1 cellular context compared by ENCODE assay signal in the genomic region with DNA sequence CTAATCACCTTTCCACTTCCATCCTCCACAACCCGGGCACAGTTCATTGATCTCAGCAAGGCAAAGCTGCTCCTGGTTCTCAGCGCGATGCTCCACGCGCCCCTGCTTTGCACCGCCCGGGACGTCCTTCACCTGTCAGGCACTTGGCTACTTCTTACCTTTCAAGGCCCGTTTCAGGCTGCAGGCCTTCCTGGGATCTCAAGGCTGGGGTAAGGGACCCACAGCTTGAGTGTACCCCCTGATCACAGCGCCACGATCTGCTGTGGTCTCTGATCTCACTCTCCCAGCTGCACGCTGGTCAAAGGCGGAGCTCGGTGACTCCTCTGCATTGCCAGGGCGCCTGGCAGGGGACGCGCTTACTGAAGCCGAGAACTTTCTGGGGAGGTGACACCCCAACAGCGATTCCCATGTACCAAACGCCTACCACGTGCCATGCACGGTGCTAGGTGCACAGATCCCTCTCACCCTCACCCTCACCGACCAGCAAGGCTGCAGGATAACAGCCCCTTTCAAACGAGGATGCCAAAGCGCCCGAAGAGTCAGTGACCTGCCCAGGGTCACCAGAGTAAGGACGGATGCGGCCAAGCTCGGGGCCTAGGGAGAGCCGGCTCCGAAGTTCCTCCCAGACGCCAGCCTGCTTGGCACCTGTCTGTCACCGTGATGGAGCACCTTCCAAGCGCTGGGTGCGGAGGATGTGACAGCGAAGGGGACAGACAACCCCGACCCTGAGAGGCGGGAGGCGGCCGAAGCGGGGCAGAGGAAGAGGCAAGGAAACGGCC.
TF ChIP-seq lines count a peak whose summit lies in the region.

No MANE protein-coding gene starts in this region.

TF ChIP-seq in HepG2, 621 proteins besides CTCF, POLR2A, EP300 and RAD21 (continued from another document and continues in another):
- TF ChIP-seq, protein P1, sequence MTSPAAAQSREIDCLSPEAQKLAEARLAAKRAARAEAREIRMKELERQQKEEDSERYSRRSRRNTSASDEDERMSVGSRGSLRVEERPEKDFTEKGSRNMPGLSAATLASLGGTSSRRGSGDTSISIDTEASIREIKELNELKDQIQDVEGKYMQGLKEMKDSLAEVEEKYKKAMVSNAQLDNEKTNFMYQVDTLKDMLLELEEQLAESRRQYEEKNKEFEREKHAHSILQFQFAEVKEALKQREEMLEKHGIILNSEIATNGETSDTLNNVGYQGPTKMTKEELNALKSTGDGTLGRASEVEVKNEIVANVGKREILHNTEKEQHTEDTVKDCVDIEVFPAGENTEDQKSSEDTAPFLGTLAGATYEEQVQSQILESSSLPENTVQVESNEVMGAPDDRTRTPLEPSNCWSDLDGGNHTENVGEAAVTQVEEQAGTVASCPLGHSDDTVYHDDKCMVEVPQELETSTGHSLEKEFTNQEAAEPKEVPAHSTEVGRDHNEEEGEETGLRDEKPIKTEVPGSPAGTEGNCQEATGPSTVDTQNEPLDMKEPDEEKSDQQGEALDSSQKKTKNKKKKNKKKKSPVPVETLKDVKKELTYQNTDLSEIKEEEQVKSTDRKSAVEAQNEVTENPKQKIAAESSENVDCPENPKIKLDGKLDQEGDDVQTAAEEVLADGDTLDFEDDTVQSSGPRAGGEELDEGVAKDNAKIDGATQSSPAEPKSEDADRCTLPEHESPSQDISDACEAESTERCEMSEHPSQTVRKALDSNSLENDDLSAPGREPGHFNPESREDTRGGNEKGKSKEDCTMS (CRISPR knock-in tag; conservative IDR thresholded peaks at IDR 0.05), result no peak
- no peak for TF ChIP-seq ZNF703 (CRISPR knock-in tag; IDR thresholded peaks at IDR 0.05; ENCODE audit: borderline replicate concordance)
- no peak for TF ChIP-seq NCOA2 (CRISPR knock-in tag; IDR thresholded peaks at IDR 0.05)
- peak; percentile 83; the same call in 1 of the 2 replicates for TF ChIP-seq AHR (CRISPR knock-in tag; IDR thresholded peaks at IDR 0.05)
- TF ChIP-seq CEBPB (IDR thresholded peaks at IDR 0.05; ENCODE audit: borderline replicate concordance, low read depth, low read length), result no peak
- TF ChIP-seq ZNF280B (CRISPR knock-in tag; IDR thresholded peaks at IDR 0.05; ENCODE audit: borderline replicate concordance), result peak; percentile 92
- TF ChIP-seq ZNF790 (CRISPR knock-in tag; IDR thresholded peaks at IDR 0.05; ENCODE audit: borderline replicate concordance), result 0 out of 2 replicates have a peak, but pooled peaks have one; percentile 74
- no peak for TF ChIP-seq ZNF562 (CRISPR knock-in tag; IDR thresholded peaks at IDR 0.05; ENCODE audit: borderline replicate concordance)
- peak; percentile 67 for TF ChIP-seq SALL1 (CRISPR knock-in tag; IDR thresholded peaks at IDR 0.05)
- TF ChIP-seq ATF1 (CRISPR knock-in tag; IDR thresholded peaks at IDR 0.05), result no peak
- no peak for TF ChIP-seq ZNF326 (CRISPR knock-in tag; IDR thresholded peaks at IDR 0.05; ENCODE audit: borderline replicate concordance)
- TF ChIP-seq SP5 (CRISPR knock-in tag; IDR thresholded peaks at IDR 0.05; ENCODE audit: borderline replicate concordance, low read depth), result no peak
- no peak for TF ChIP-seq ZC3H4 (CRISPR knock-in tag; IDR thresholded peaks at IDR 0.05; ENCODE audit: borderline replicate concordance)
- peak; percentile 42; the same call in 1 of the 2 replicates for TF ChIP-seq ZBTB4 (CRISPR knock-in tag; IDR thresholded peaks at IDR 0.05; ENCODE audit: borderline replicate concordance)
- no peak; the same call in 1 of the 2 replicates for TF ChIP-seq MZF1 (CRISPR knock-in tag; IDR thresholded peaks at IDR 0.05; ENCODE audit: borderline replicate concordance)
- peak; percentile 84 for TF ChIP-seq CSRNP1 (CRISPR knock-in tag; IDR thresholded peaks at IDR 0.05)
- TF ChIP-seq ZNF276 (CRISPR knock-in tag; IDR thresholded peaks at IDR 0.05; ENCODE audit: low read depth), result no peak
- 0 out of 2 replicates have a peak, but pooled peaks have one; percentile 53 for TF ChIP-seq ZNF136 (CRISPR knock-in tag; IDR thresholded peaks at IDR 0.05; ENCODE audit: low read depth)
- TF ChIP-seq TFE3 (CRISPR knock-in tag; IDR thresholded peaks at IDR 0.05), result no peak
- no peak for TF ChIP-seq ATF2 (CRISPR knock-in tag; IDR thresholded peaks at IDR 0.05)
- no peak for TF ChIP-seq ZBTB43 (CRISPR knock-in tag; conservative IDR thresholded peaks at IDR 0.05)
- no peak; the same call in 1 of the 2 replicates for TF ChIP-seq RFX3 (CRISPR knock-in tag; IDR thresholded peaks at IDR 0.05)
- peak; percentile 58; the same call in 1 of the 2 replicates for TF ChIP-seq NFKB2 (CRISPR knock-in tag; IDR thresholded peaks at IDR 0.05; ENCODE audit: borderline replicate concordance)
- TF ChIP-seq ZNF746 (CRISPR knock-in tag; IDR thresholded peaks at IDR 0.05), result peak; percentile 30; the same call in 1 of the 2 replicates
- no peak for TF ChIP-seq CC2D1A (CRISPR knock-in tag; IDR thresholded peaks at IDR 0.05)
- no peak for TF ChIP-seq ZNF567 (CRISPR knock-in tag; IDR thresholded peaks at IDR 0.05; ENCODE audit: borderline replicate concordance)
- no peak for TF ChIP-seq CAMTA2 (CRISPR knock-in tag; IDR thresholded peaks at IDR 0.05; ENCODE audit: borderline replicate concordance)
- TF ChIP-seq FIP1L1 (IDR thresholded peaks at IDR 0.05; ENCODE audit: borderline replicate concordance, insufficient read depth, low read depth, low read length), result no peak
- TF ChIP-seq HNRNPL (IDR thresholded peaks at IDR 0.05; ENCODE audit: low read depth, low read length), result no peak; the same call in 1 of the 2 replicates
- TF ChIP-seq, protein P2, sequence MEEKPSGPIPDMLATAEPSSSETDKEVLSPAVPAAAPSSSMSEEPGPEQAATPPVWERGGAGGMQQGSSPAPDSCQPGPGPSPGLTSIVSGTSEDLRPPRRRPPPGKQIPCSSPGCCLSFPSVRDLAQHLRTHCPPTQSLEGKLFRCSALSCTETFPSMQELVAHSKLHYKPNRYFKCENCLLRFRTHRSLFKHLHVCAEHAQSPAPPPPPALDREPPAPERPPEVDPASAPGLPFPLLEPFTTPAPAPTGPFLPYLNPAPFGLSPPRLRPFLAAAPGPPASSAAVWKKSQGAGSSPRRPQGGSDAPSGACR (CRISPR knock-in tag; IDR thresholded peaks at IDR 0.05), result no peak
- TF ChIP-seq BATF2 (CRISPR knock-in tag; IDR thresholded peaks at IDR 0.05), result no peak
- TF ChIP-seq, protein P3, sequence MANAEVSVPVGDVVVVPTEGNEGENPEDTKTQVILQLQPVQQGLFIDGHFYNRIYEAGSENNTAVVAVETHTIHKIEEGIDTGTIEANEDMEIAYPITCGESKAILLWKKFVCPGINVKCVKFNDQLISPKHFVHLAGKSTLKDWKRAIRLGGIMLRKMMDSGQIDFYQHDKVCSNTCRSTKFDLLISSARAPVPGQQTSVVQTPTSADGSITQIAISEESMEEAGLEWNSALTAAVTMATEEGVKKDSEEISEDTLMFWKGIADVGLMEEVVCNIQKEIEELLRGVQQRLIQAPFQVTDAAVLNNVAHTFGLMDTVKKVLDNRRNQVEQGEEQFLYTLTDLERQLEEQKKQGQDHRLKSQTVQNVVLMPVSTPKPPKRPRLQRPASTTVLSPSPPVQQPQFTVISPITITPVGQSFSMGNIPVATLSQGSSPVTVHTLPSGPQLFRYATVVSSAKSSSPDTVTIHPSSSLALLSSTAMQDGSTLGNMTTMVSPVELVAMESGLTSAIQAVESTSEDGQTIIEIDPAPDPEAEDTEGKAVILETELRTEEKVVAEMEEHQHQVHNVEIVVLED (CRISPR knock-in tag; IDR thresholded peaks at IDR 0.05; ENCODE audit: borderline replicate concordance), result peak; percentile 12; the same call in 1 of the 2 replicates
- TF ChIP-seq DPF2 (CRISPR knock-in tag; IDR thresholded peaks at IDR 0.05; ENCODE audit: borderline replicate concordance, low read depth), result no peak; the same call in 1 of the 2 replicates
- TF ChIP-seq CENPT (CRISPR knock-in tag; IDR thresholded peaks at IDR 0.05; ENCODE audit: low read depth), result no peak
